In genomic region chr21:42624095-42624830, GRCh38 we compare ENCODE assay signal across 1 cellular context.
TF ChIP-seq lines count a peak whose summit lies in the region.

No MANE protein-coding gene starts in this region.

TF ChIP-seq in HepG2, 621 proteins besides CTCF, POLR2A, EP300 and RAD21 (continued from another document and continues in another):
- no peak for TF ChIP-seq AFF4 (CRISPR knock-in tag; IDR thresholded peaks at IDR 0.05)
- peak; percentile 59; the same call in 1 of the 2 replicates for TF ChIP-seq ZBTB3 (CRISPR knock-in tag; IDR thresholded peaks at IDR 0.05; ENCODE audit: borderline replicate concordance, low read depth)
- TF ChIP-seq ZFY (CRISPR knock-in tag; IDR thresholded peaks at IDR 0.05) = no peak; the same call in 1 of the 2 replicates
- peak; percentile 17; the same call in 1 of the 2 replicates for TF ChIP-seq GMEB1 (CRISPR knock-in tag; IDR thresholded peaks at IDR 0.05; ENCODE audit: borderline replicate concordance)
- no peak for TF ChIP-seq NCOR1 (IDR thresholded peaks at IDR 0.05; ENCODE audit: borderline replicate concordance, low read length)
- TF ChIP-seq ZFP36L1 (CRISPR knock-in tag; IDR thresholded peaks at IDR 0.05) = no peak
- TF ChIP-seq RORA (CRISPR knock-in tag; IDR thresholded peaks at IDR 0.05) = no peak
- 0 out of 2 replicates have a peak, but pooled peaks have one; percentile 38 for TF ChIP-seq ZNF556 (CRISPR knock-in tag; IDR thresholded peaks at IDR 0.05; ENCODE audit: borderline replicate concordance)
- no peak for TF ChIP-seq CAMTA2 (CRISPR knock-in tag; IDR thresholded peaks at IDR 0.05; ENCODE audit: borderline replicate concordance)
- 0 out of 2 replicates have a peak, but pooled peaks have one; percentile 21 for TF ChIP-seq KDM6A (CRISPR knock-in tag; IDR thresholded peaks at IDR 0.05; ENCODE audit: low read depth)
- 0 out of 2 replicates have a peak, but pooled peaks have one; percentile 16 for TF ChIP-seq HDAC1 (CRISPR knock-in tag; IDR thresholded peaks at IDR 0.05)
- no peak for TF ChIP-seq ZNF644 (CRISPR knock-in tag; IDR thresholded peaks at IDR 0.05; ENCODE audit: low read depth)
- TF ChIP-seq ZNF142 (CRISPR knock-in tag; IDR thresholded peaks at IDR 0.05) = no peak
- peak; percentile 83 for TF ChIP-seq SAP130 (CRISPR knock-in tag; IDR thresholded peaks at IDR 0.05; ENCODE audit: low read depth)
- TF ChIP-seq ZNF546 (CRISPR knock-in tag; conservative IDR thresholded peaks at IDR 0.05) = no peak
- no peak for TF ChIP-seq ZBTB40 (IDR thresholded peaks at IDR 0.05)
- peak; percentile 67; the same call in 1 of the 2 replicates for TF ChIP-seq ZBTB40 (CRISPR knock-in tag; IDR thresholded peaks at IDR 0.05)
- TF ChIP-seq ZNF75D (CRISPR knock-in tag; IDR thresholded peaks at IDR 0.05; ENCODE audit: borderline replicate concordance) = no peak
- TF ChIP-seq SMYD3 (CRISPR knock-in tag; IDR thresholded peaks at IDR 0.05) = 0 out of 2 replicates have a peak, but pooled peaks have one; percentile 39
- no peak for TF ChIP-seq NFKB2 (CRISPR knock-in tag; IDR thresholded peaks at IDR 0.05; ENCODE audit: borderline replicate concordance)
- no peak for TF ChIP-seq NCOA2 (CRISPR knock-in tag; IDR thresholded peaks at IDR 0.05)
- TF ChIP-seq KAT8 (CRISPR knock-in tag; IDR thresholded peaks at IDR 0.05) = peak; percentile 34; the same call in 1 of the 2 replicates
- TF ChIP-seq KDM5A (IDR thresholded peaks at IDR 0.05; ENCODE audit: borderline replicate concordance, low read length) = no peak
- no peak for TF ChIP-seq ZNF484 (CRISPR knock-in tag; IDR thresholded peaks at IDR 0.05; ENCODE audit: borderline replicate concordance, low read depth)
- no peak for TF ChIP-seq THYN1 (CRISPR knock-in tag; IDR thresholded peaks at IDR 0.05; ENCODE audit: borderline replicate concordance, low read depth)
- no peak for TF ChIP-seq ZNF780A (CRISPR knock-in tag; IDR thresholded peaks at IDR 0.05)
- no peak for TF ChIP-seq HHEX (CRISPR knock-in tag; IDR thresholded peaks at IDR 0.05)
- no peak for TF ChIP-seq ZNF530 (CRISPR knock-in tag; IDR thresholded peaks at IDR 0.05; ENCODE audit: low read depth)
- peak; percentile 16 for TF ChIP-seq ASH2L (IDR thresholded peaks at IDR 0.05; ENCODE audit: insufficient read length, low read depth, low read length)
- no peak for TF ChIP-seq PHB2 (IDR thresholded peaks at IDR 0.05; ENCODE audit: partially characterized antibody)
- no peak for TF ChIP-seq MTF1 (CRISPR knock-in tag; IDR thresholded peaks at IDR 0.05)
- TF ChIP-seq HNF4G (IDR thresholded peaks at IDR 0.05; ENCODE audit: borderline replicate concordance, low read depth, low read length) = no peak
- no peak for TF ChIP-seq HNF4G (CRISPR knock-in tag; IDR thresholded peaks at IDR 0.05; ENCODE audit: borderline replicate concordance, low read depth)
- TF ChIP-seq ZNF101 (CRISPR knock-in tag; IDR thresholded peaks at IDR 0.05; ENCODE audit: borderline replicate concordance, low read depth) = no peak
- no peak for TF ChIP-seq HCFC1 (IDR thresholded peaks at IDR 0.05; ENCODE audit: low read depth, low read length)
- TF ChIP-seq ZNF512 (CRISPR knock-in tag; IDR thresholded peaks at IDR 0.05) = no peak
- no peak for TF ChIP-seq BORCS8-MEF2B (CRISPR knock-in tag; IDR thresholded peaks at IDR 0.05)
- no peak for TF ChIP-seq ZNF143 (CRISPR knock-in tag; IDR thresholded peaks at IDR 0.05)
- no peak for TF ChIP-seq CBX2 (IDR thresholded peaks at IDR 0.05; ENCODE audit: low read depth, low read length)
- no peak for TF ChIP-seq CBX2 (CRISPR knock-in tag; IDR thresholded peaks at IDR 0.05; ENCODE audit: low read depth)
- no peak for TF ChIP-seq MZF1 (CRISPR knock-in tag; IDR thresholded peaks at IDR 0.05; ENCODE audit: borderline replicate concordance)
- no peak for TF ChIP-seq KLF11 (CRISPR knock-in tag; IDR thresholded peaks at IDR 0.05)
- no peak for TF ChIP-seq ZBTB42 (CRISPR knock-in tag; IDR thresholded peaks at IDR 0.05)
- TF ChIP-seq KLF12 (CRISPR knock-in tag; IDR thresholded peaks at IDR 0.05; ENCODE audit: borderline replicate concordance) = no peak
